Comparison of ENCODE assay signal across 25 cellular contexts in genomic region chr19:41694831-41695635, GRCh38. TPM values are rescaled to one million over a fixed set of nuclear protein-coding genes. Genes with fewer than 3 reads are reported as not detected.
A peak's percentile ranks its signal among the peaks of the same experiment; 100 is the strongest.
DNase-seq lines count a peak whose midpoint lies in the region; ATAC-seq and TF ChIP-seq lines count a peak whose summit lies in the region.
"Had no signal": no experiment of that assay in that cellular context is flagged by ENCODE, and none has a peak within 500 bp of the region (broad histone marks: within the 10 kb centered on the region; RNA-seq: fewer than 3 reads in every experiment).

No MANE protein-coding gene starts in this region.

- POLR2A ChIA-PET in activated naive CD8-positive, alpha-beta T cell treated with anti-CD3 and anti-CD28 coated beads, Interleukin-2, amount 10 ng/mL, durations not matched to agents 7 days and 5 days (lab: Charles Lee) = no interaction called here

- no peak overlapping the region for H3K27ac Mint-ChIP-seq in activated naive CD8-positive, alpha-beta T cell treated with anti-CD3 and anti-CD28 coated beads, Interleukin-2, amount 10 ng/mL, durations not matched to agents 7 days and 5 days
- H3K27ac Mint-ChIP-seq in activated naive CD8-positive, alpha-beta T cell treated with anti-CD3 and anti-CD28 coated beads, Interleukin-2, amount 50 U/mL, for 24 hours = no peak overlapping the region
- H3K27ac Mint-ChIP-seq: CD8-positive, alpha-beta T cell had no signal

- H3K9me3 Mint-ChIP-seq in activated naive CD8-positive, alpha-beta T cell treated with anti-CD3 and anti-CD28 coated beads, Interleukin-2, amount 10 ng/mL, durations not matched to agents 7 days and 5 days = no peaks in the 10 kb centered on the region
- peaks cover 9% of the 10 kb centered on the region for H3K9me3 Mint-ChIP-seq in activated naive CD8-positive, alpha-beta T cell treated with anti-CD3 and anti-CD28 coated beads, Interleukin-2, amount 50 U/mL, for 24 hours

- no peak for ATAC-seq in activated naive CD8-positive, alpha-beta T cell treated with anti-CD3 and anti-CD28 coated beads, Interleukin-2, amount 10 ng/mL, durations not matched to agents 7 days and 5 days (ENCODE audit: low read depth)
- ATAC-seq in activated naive CD8-positive, alpha-beta T cell treated with anti-CD3 and anti-CD28 coated beads, Interleukin-2, amount 50 U/mL, for 24 hours = no peak
- no peak for ATAC-seq in sciatic nerve
- ATAC-seq in HG03097 (IDR thresholded peaks at IDR 0.05; ENCODE audit: low FRiP score, unreplicated experiment) = no peak
- ATAC-seq in GM19035 (IDR thresholded peaks at IDR 0.05; ENCODE audit: unreplicated experiment) = no peak
- ATAC-seq: CD8-positive, alpha-beta T cell; GM12878; HCT116 had no signal

- peaks cover 14% of the 10 kb centered on the region for H3K27me3 Mint-ChIP-seq in activated naive CD8-positive, alpha-beta T cell treated with anti-CD3 and anti-CD28 coated beads, Interleukin-2, amount 10 ng/mL, durations not matched to agents 7 days and 5 days
- peaks cover 56% of the 10 kb centered on the region for H3K27me3 Mint-ChIP-seq in activated naive CD8-positive, alpha-beta T cell treated with anti-CD3 and anti-CD28 coated beads, Interleukin-2, amount 50 U/mL, for 24 hours

- H3K4me3 ChIP-seq in coronary artery = no peak overlapping the region
- H3K4me3 ChIP-seq: GM12878, PC-9 had no signal

- TF ChIP-seq CTCF in coronary artery (IDR thresholded peaks at IDR 0.05) = no peak

- peak; percentile 5 for DNase-seq in activated naive CD8-positive, alpha-beta T cell treated with anti-CD3 and anti-CD28 coated beads, Interleukin-2, amount 10 ng/mL, durations not matched to agents 7 days and 5 days
- DNase-seq in activated naive CD8-positive, alpha-beta T cell treated with anti-CD3 and anti-CD28 coated beads, Interleukin-2, amount 50 U/mL, for 24 hours = no peak
- peak; percentile 49 for DNase-seq in coronary artery (ENCODE audit: low spot score)
- DNase-seq in sciatic nerve (ENCODE audit: low spot score) = peak; percentile 35
- no peak for DNase-seq in activated naive CD4-positive, alpha-beta T cell (lab: John Stamatoyannopoulos, UW)
- DNase-seq: AML-193, C1 segment of cervical spinal cord, DND-41, GOT3, MV-4-11, NCI-H1105 treated with DMSO at 0.1 percent for 48 hours, NCI-H2029 treated with DMSO at 0.1 percent for 48 hours, NCI-H226, NCI-H510A treated with DMSO at 0.1 percent for 48 hours, NCI-H748 treated with DMSO at 0.1 percent for 48 hours, PC-9, RPMI8226, SHP77 had no signal

- intact Hi-C loops in sciatic nerve (cut with DNase I) = no loop called here

- no peak overlapping the region for H3K27ac ChIP-seq in coronary artery
- H3K27ac ChIP-seq: KMS-11, PC-9 had no signal

- no peaks in the 10 kb centered on the region for H3K4me1 Mint-ChIP-seq in activated naive CD8-positive, alpha-beta T cell treated with anti-CD3 and anti-CD28 coated beads, Interleukin-2, amount 10 ng/mL, durations not matched to agents 7 days and 5 days
- H3K4me1 Mint-ChIP-seq in activated naive CD8-positive, alpha-beta T cell treated with anti-CD3 and anti-CD28 coated beads, Interleukin-2, amount 50 U/mL, for 24 hours = no peaks in the 10 kb centered on the region

- no peak overlapping the region for H3K4me3 Mint-ChIP-seq in activated naive CD8-positive, alpha-beta T cell treated with anti-CD3 and anti-CD28 coated beads, Interleukin-2, amount 10 ng/mL, durations not matched to agents 7 days and 5 days
- H3K4me3 Mint-ChIP-seq in activated naive CD8-positive, alpha-beta T cell treated with anti-CD3 and anti-CD28 coated beads, Interleukin-2, amount 50 U/mL, for 24 hours = no peak overlapping the region
- H3K4me3 Mint-ChIP-seq: CD8-positive, alpha-beta T cell had no signal

- H3K36me3 Mint-ChIP-seq in activated naive CD8-positive, alpha-beta T cell treated with anti-CD3 and anti-CD28 coated beads, Interleukin-2, amount 10 ng/mL, durations not matched to agents 7 days and 5 days = no peaks in the 10 kb centered on the region
- H3K36me3 Mint-ChIP-seq in activated naive CD8-positive, alpha-beta T cell treated with anti-CD3 and anti-CD28 coated beads, Interleukin-2, amount 50 U/mL, for 24 hours (ENCODE audit: low read depth) = no peaks in the 10 kb centered on the region
- H3K36me3 Mint-ChIP-seq: CD8-positive, alpha-beta T cell had no signal

RNA-seq across cellular contexts. Expression of gene CEACAM7, which starts 7.0 kb away (rescaled TPM):
- not detected for total RNA-seq in activated naive CD8-positive, alpha-beta T cell treated with anti-CD3 and anti-CD28 coated beads, Interleukin-2, amount 10 ng/mL, durations not matched to agents 7 days and 5 days
- total RNA-seq in sciatic nerve = not detected
- total RNA-seq: A172; CD8-positive, alpha-beta T cell; GM12878; PC-9 had no signal

RNA-seq across cellular contexts. Expression of gene CEACAM5, which starts 13.4 kb away (rescaled TPM):
- not detected for total RNA-seq in activated naive CD8-positive, alpha-beta T cell treated with anti-CD3 and anti-CD28 coated beads, Interleukin-2, amount 10 ng/mL, durations not matched to agents 7 days and 5 days
- total RNA-seq in sciatic nerve = 0.22 TPM
- total RNA-seq: A172; CD8-positive, alpha-beta T cell had no signal

Comparison
In these comparisons a context has a peak if more than half of its experiments do, and no peak if none do; other contexts are left out.
1. DNase-seq: peak in activated naive CD8-positive, alpha-beta T cell treated with anti-CD3 and anti-CD28 coated beads, Interleukin-2, amount 10 ng/mL, durations not matched to agents 7 days and 5 days (single experiment), coronary artery (single experiment) and sciatic nerve (single experiment); none in activated naive CD8-positive, alpha-beta T cell treated with anti-CD3 and anti-CD28 coated beads, Interleukin-2, amount 50 U/mL, for 24 hours (single experiment) and activated naive CD4-positive, alpha-beta T cell (0 of 4).